In genomic region chr5:160524827-160525226, GRCh38 we compare ENCODE assay signal across 21 cellular contexts.
DNase-seq lines count a peak whose midpoint lies in the region; TF ChIP-seq lines count a peak whose summit lies in the region.
"Had no signal": no experiment of that assay in that cellular context is flagged by ENCODE, and none has a peak within 500 bp of the region (broad histone marks: within the 10 kb centered on the region; RNA-seq: fewer than 3 reads in every experiment).

No MANE protein-coding gene starts in this region.

- DNase-seq in NCI-H2171 treated with DMSO at 0.1 percent for 48 hours (lab: John Stamatoyannopoulos, UW) (peak; percentile 4), NCI-H2171 (lab: John Stamatoyannopoulos, UW) (no peak), M059J (ENCODE audit: low read depth) (peak; percentile 14), dorsolateral prefrontal cortex (no peak), prostate gland (ENCODE audit: low spot score) (no peak), activated T-cell treated with anti-CD3 and anti-CD28 coated beads for 4 hours (no peak)
- DNase-seq in stimulated activated CD4-positive, alpha-beta T cell treated with anti-CD3 and anti-CD28 coated beads, Interleukin-12 subunit alpha, Interleukin-12 subunit beta, amount 100 ng/mL, for 4 hours = no peak
- DNase-seq: Calu3; CD8-positive, alpha-beta memory T cell; DMS79; GOT3; NCI-H1092 treated with DMSO at 0.1 percent for 48 hours; NCI-H1436 treated with DMSO at 0.1 percent for 48 hours; NCI-H2029; NCI-H345; NCI-H524; NCI-H774; PC-3; Right ventricle myocardium superior had no signal

- H3K4me3 ChIP-seq in dorsolateral prefrontal cortex (no peak overlapping the region), prostate gland (no peak overlapping the region)

- WGBS in prostate gland = 84% methylated on average over 1 of the region's 1 CpG

- no peaks in the 10 kb centered on the region for H3K9me3 ChIP-seq in prostate gland

- no peak for TF ChIP-seq POLR2A in prostate gland (IDR thresholded peaks at IDR 0.05)

- peak overlapping the region in 31 of 59 donors; percentile 6 to 83 (median 57) for H3K27ac ChIP-seq in dorsolateral prefrontal cortex
- H3K27ac ChIP-seq in temporal lobe (ENCODE audit: low read depth, low read length) = peak overlapping the region; percentile 37
- no peak overlapping the region for H3K27ac ChIP-seq in prostate gland
- H3K27ac ChIP-seq: C4-2B had no signal

- TF ChIP-seq CTCF in dorsolateral prefrontal cortex (IDR thresholded peaks at IDR 0.05 in 54 of 56, conservative IDR thresholded peaks at IDR 0.05 in 2 of 56; ENCODE audit: low read depth in 1 of 56, partially characterized antibody in 56 of 56) = no peak
- no peak for TF ChIP-seq CTCF in prostate gland (IDR thresholded peaks at IDR 0.05)

- H3K27me3 ChIP-seq in dorsolateral prefrontal cortex (no peaks in the 10 kb centered on the region), prostate gland (replicated peaks; ENCODE audit: insufficient read depth) (no peaks in the 10 kb centered on the region)

- no peaks in the 10 kb centered on the region for H3K4me1 ChIP-seq in prostate gland (replicated peaks)

- intact Hi-C loops in dorsolateral prefrontal cortex (cut with DNase I) (no loop called here), prostate gland (cut with DNase I) (no loop called here)

- H3K36me3 ChIP-seq in prostate gland = no peaks in the 10 kb centered on the region

Comparison
In these comparisons a context has a peak if more than half of its experiments do, and no peak if none do; other contexts are left out.
1. DNase-seq: peak in NCI-H2171 treated with DMSO at 0.1 percent for 48 hours (single experiment) and M059J (single experiment); none in NCI-H2171 (single experiment), dorsolateral prefrontal cortex (0 of 10), prostate gland (single experiment), stimulated activated CD4-positive, alpha-beta T cell treated with anti-CD3 and anti-CD28 coated beads, Interleukin-12 subunit alpha, Interleukin-12 subunit beta, amount 100 ng/mL, for 4 hours (single experiment) and activated T-cell treated with anti-CD3 and anti-CD28 coated beads for 4 hours (single experiment).
2. H3K27ac ChIP-seq: peak in dorsolateral prefrontal cortex (31 of 59) and temporal lobe (single experiment); none in prostate gland (0 of 2).